1 cellular context compared by ENCODE assay signal in the genomic region with DNA sequence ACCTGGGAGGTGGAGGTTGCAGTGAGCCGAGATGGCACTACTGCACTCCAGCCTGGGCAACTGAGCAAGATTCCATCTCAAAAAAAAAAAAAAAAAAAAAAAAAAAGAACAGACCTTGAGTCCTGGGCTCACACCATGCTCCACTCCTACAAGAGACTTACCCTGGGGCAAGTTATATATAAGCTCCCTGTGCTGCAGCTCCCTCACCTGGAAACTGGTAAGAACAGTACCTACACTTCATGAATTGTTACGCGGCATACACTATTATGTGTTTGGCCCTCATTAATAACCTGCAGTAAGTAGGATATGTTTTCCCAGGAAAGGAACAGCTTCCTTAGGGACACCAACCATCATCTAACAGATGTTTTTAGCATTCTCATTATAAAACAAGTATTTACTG.
TF ChIP-seq lines count a peak whose summit lies in the region.

No MANE protein-coding gene starts in this region.

TF ChIP-seq in HCT116, 20 proteins besides CTCF, POLR2A, EP300 and RAD21 (continued from another document):
- TF ChIP-seq, protein P1, sequence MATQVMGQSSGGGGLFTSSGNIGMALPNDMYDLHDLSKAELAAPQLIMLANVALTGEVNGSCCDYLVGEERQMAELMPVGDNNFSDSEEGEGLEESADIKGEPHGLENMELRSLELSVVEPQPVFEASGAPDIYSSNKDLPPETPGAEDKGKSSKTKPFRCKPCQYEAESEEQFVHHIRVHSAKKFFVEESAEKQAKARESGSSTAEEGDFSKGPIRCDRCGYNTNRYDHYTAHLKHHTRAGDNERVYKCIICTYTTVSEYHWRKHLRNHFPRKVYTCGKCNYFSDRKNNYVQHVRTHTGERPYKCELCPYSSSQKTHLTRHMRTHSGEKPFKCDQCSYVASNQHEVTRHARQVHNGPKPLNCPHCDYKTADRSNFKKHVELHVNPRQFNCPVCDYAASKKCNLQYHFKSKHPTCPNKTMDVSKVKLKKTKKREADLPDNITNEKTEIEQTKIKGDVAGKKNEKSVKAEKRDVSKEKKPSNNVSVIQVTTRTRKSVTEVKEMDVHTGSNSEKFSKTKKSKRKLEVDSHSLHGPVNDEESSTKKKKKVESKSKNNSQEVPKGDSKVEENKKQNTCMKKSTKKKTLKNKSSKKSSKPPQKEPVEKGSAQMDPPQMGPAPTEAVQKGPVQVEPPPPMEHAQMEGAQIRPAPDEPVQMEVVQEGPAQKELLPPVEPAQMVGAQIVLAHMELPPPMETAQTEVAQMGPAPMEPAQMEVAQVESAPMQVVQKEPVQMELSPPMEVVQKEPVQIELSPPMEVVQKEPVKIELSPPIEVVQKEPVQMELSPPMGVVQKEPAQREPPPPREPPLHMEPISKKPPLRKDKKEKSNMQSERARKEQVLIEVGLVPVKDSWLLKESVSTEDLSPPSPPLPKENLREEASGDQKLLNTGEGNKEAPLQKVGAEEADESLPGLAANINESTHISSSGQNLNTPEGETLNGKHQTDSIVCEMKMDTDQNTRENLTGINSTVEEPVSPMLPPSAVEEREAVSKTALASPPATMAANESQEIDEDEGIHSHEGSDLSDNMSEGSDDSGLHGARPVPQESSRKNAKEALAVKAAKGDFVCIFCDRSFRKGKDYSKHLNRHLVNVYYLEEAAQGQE (IDR thresholded peaks at IDR 0.05; ENCODE audit: low read depth), result no peak
- no peak for TF ChIP-seq ZFX (IDR thresholded peaks at IDR 0.05)
TF ChIP-seq in HCT116: peak in this region for 0.
